ENCODE assay signal across 13 cellular contexts in the genomic region with DNA sequence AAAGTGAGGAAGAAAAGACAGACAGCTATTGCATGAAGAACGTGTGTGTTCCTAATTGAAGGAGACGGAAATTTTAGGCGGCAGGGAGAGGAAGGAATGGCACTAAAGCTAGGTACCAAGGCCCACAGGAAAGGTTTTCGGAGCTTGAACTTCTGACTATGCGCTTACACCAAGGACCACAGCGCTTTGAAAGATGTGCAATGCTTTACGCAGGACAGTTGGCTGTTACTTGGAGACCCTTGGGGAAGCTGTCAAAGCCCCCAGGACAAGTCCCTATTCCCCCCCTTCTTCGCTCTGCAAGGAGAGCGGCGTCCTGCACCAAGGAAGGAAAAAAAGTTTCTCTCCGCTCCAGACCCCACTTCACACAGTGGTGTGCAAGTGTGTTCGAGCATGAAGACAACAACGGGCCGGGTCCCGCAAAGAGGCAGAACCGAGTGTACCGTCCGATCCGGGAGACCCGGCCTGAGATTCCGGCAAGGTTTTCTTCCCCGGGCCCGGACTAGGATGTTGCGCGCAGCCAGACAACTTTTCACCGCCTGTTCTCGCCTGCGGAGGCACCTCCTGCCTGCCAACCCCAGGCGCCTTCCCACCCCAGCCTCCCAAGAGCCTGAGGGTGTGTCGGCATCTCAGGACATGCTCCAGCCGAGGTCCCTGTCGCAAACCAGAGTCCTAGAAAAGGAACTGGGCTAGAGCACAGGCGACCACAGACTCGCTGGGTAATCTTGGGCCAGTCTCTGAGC. TPM values are rescaled to one million over a fixed set of nuclear protein-coding genes. Genes with fewer than 3 reads are reported as not detected.
DNase-seq lines count a peak whose midpoint lies in the region; ATAC-seq and TF ChIP-seq lines count a peak whose summit lies in the region.
"Had no signal": no experiment of that assay in that cellular context is flagged by ENCODE, and none has a peak within 500 bp of the region (broad histone marks: within the 10 kb centered on the region; RNA-seq: fewer than 3 reads in every experiment).

No MANE protein-coding gene starts in this region.

- H3K27me3 ChIP-seq in gastroesophageal sphincter (peaks cover 13% of the 10 kb centered on the region), muscle layer of duodenum (ENCODE audit: low read depth, low read length) (peaks cover 19% of the 10 kb centered on the region), tibial nerve (peaks cover 0 to 11% of the 10 kb centered on the region in 2 donors), SJCRH30 (no peaks in the 10 kb centered on the region), HAP-1 (ENCODE audit: low read depth) (peaks cover 43% of the 10 kb centered on the region)

- TF ChIP-seq CTCF in astrocyte of the cerebellum (IDR thresholded peaks at IDR 0.05; ENCODE audit: low read depth, low read length, missing control alignments) (no peak), gastroesophageal sphincter (IDR thresholded peaks at IDR 0.05) (no peak), tibial nerve (IDR thresholded peaks at IDR 0.05) (no peak)

- no peak for TF ChIP-seq POLR2A in gastroesophageal sphincter (IDR thresholded peaks at IDR 0.05)
- TF ChIP-seq POLR2A in tibial nerve (IDR thresholded peaks at IDR 0.05): no peak

- no peak for TF ChIP-seq EP300 in gastroesophageal sphincter (IDR thresholded peaks at IDR 0.05)
- no peak for TF ChIP-seq EP300 in tibial nerve (IDR thresholded peaks at IDR 0.05)

- peak; percentile 17 for ATAC-seq in gastroesophageal sphincter
- ATAC-seq in HG02678 (IDR thresholded peaks at IDR 0.05; ENCODE audit: unreplicated experiment): no peak
- no peak for ATAC-seq in HG02798 (IDR thresholded peaks at IDR 0.05; ENCODE audit: poor library complexity, unreplicated experiment)
- ATAC-seq: stimulated activated naive CD8-positive, alpha-beta T cell treated with anti-CD3 and anti-CD28 coated beads, Interleukin-15, Interleukin-2, amounts not matched to agents 100 U/mL and 50 U/mL, for 24 hours had no signal

- 19 to 52% methylated on average over 6 to 14 of the region's 34 CpGs for WGBS in gastroesophageal sphincter (ENCODE audit: low coverage in 1 of 2), 2 donors
- 17 to 23% methylated on average over 24 to 34 of the region's 34 CpGs for WGBS in tibial nerve, 2 donors

- peaks cover 0 to 29% (median 0%) of the 10 kb centered on the region in 3 donors for H3K4me1 ChIP-seq in gastroesophageal sphincter
- H3K4me1 ChIP-seq in muscle layer of duodenum (ENCODE audit: control insufficient read depth in 1 of 2, insufficient read depth in 2 of 2, low read length in 2 of 2): peaks cover 0 to 18% of the 10 kb centered on the region in 2 donors
- peaks cover 0 to 18% (median 0%) of the 10 kb centered on the region in 4 donors for H3K4me1 ChIP-seq in tibial nerve
- no peaks in the 10 kb centered on the region for H3K4me1 ChIP-seq in SJCRH30
- no peaks in the 10 kb centered on the region for H3K4me1 ChIP-seq in HAP-1

- peak overlapping the region in 3 of 4 donors; percentile 33 to 73 (median 56) for H3K27ac ChIP-seq in gastroesophageal sphincter
- no peak overlapping the region for H3K27ac ChIP-seq in muscle layer of duodenum (ENCODE audit: low read length)
- H3K27ac ChIP-seq in tibial nerve: peak overlapping the region in 2 of 4 donors; percentile 28 to 74
- H3K27ac ChIP-seq in SJCRH30: no peak overlapping the region
- H3K27ac ChIP-seq: VCaP had no signal

- H3K9me3 ChIP-seq in gastroesophageal sphincter (no peaks in the 10 kb centered on the region), muscle layer of duodenum (ENCODE audit: control insufficient read depth in 1 of 2, low read length in 2 of 2) (no peaks in the 10 kb centered on the region), tibial nerve (no peaks in the 10 kb centered on the region), SJCRH30 (replicated peaks) (no peaks in the 10 kb centered on the region), HAP-1 (no peaks in the 10 kb centered on the region)

- H3K36me3 ChIP-seq in gastroesophageal sphincter: peaks cover 0 to 9% of the 10 kb centered on the region in 2 donors
- H3K36me3 ChIP-seq in muscle layer of duodenum (ENCODE audit: control insufficient read depth in 1 of 2, insufficient read depth in 2 of 2, low read length in 2 of 2): no peaks in the 10 kb centered on the region
- no peaks in the 10 kb centered on the region for H3K36me3 ChIP-seq in tibial nerve
- H3K36me3 ChIP-seq in SJCRH30: no peaks in the 10 kb centered on the region
- no peaks in the 10 kb centered on the region for H3K36me3 ChIP-seq in HAP-1 (replicated peaks)

- DNase-seq in astrocyte of the cerebellum (ENCODE audit: low read depth) (no peak), tibial nerve (ENCODE audit: low spot score in 2 of 2) (no peak), SJCRH30 (no peak), HAP-1 (ENCODE audit: low spot score in 2 of 2) (no peak)
- DNase-seq: DMS79 treated with DMSO at 0.1 percent for 48 hours; NK-92 treated with Interleukin-12 subunit alpha and Interleukin-12 subunit beta, amount 100 ng/mL, for 24 hours; small intestine; stimulated activated naive CD8-positive, alpha-beta T cell treated with anti-CD3 and anti-CD28 coated beads, Interleukin-15, Interleukin-2, amounts not matched to agents 100 U/mL and 50 U/mL, for 24 hours had no signal

- in situ Hi-C loops in astrocyte of the cerebellum (cut with HindIII; ENCODE audit: low sequenced_read_pairs): no loop called here
- in situ Hi-C loops in HAP-1 (cut with MboI; ENCODE audit: low sequenced_read_pairs): no loop called here

- H3K4me3 ChIP-seq in astrocyte of the cerebellum (ENCODE audit: low read depth, low read length) (peak overlapping the region; percentile 67), gastroesophageal sphincter (peak overlapping the region; percentile 54 to 74), muscle layer of duodenum (ENCODE audit: low read depth in 1 of 2, low read length in 2 of 2) (peak overlapping the region; percentile 37 to 57), tibial nerve (peak overlapping the region; percentile 25 to 69 (median 38)), SJCRH30 (no peak overlapping the region), HAP-1 (no peak overlapping the region)

RNA-seq across cellular contexts. Expression of a gene that starts 0.9 kb away (rescaled TPM):
- total RNA-seq in gastroesophageal sphincter: 10 to 100 TPM; 24.7 to 66.9 (median 33.4) TPM
- 10 to 100 TPM; 28.8 to 85.7 (median 74.6) TPM for total RNA-seq in tibial nerve
- total RNA-seq in SJCRH30 (2014; rRNA removed; shearing (Covaris generic)): 0.28 and 0.38 TPM in 2 replicates

Comparison
In these comparisons a context has a peak if more than half of its experiments do, and no peak if none do; other contexts are left out.
1. H3K4me3 ChIP-seq: peak in astrocyte of the cerebellum (single experiment), gastroesophageal sphincter (2 of 2), muscle layer of duodenum (2 of 2) and tibial nerve (4 of 4); none in SJCRH30 (single experiment) and HAP-1 (single experiment).
2. H3K27ac ChIP-seq: peak in gastroesophageal sphincter (3 of 4); none in muscle layer of duodenum (single experiment) and SJCRH30 (single experiment).
3. RNA of a gene that starts 0.9 kb away (total RNA-seq): 28.8 to 85.7 TPM in tibial nerve and 24.7 to 66.9 TPM in gastroesophageal sphincter; 0.28 to 0.38 TPM in SJCRH30; every median in the first group is over 10 times any median in the second.